5 cellular contexts compared by ENCODE assay signal in genomic region chr1:24520282-24520681, GRCh38. TPM values are rescaled to one million over a fixed set of nuclear protein-coding genes. Genes with fewer than 3 reads are reported as not detected.
"Had no signal": no experiment of that assay in that cellular context is flagged by ENCODE, and none has a peak within 500 bp of the region (broad histone marks: within the 10 kb centered on the region; RNA-seq: fewer than 3 reads in every experiment).

No MANE protein-coding gene starts in this region.

RNA-seq across cellular contexts. Expression of gene NCMAP, which starts 35.6 kb away (rescaled TPM):
- total RNA-seq: LHCN-M2, MCF 10A, SK-MEL-5 had no signal
- polyA plus RNA-seq: IgD-negative memory B cell, SK-N-SH had no signal
